8 cellular contexts compared by ENCODE assay signal in the genomic region with DNA sequence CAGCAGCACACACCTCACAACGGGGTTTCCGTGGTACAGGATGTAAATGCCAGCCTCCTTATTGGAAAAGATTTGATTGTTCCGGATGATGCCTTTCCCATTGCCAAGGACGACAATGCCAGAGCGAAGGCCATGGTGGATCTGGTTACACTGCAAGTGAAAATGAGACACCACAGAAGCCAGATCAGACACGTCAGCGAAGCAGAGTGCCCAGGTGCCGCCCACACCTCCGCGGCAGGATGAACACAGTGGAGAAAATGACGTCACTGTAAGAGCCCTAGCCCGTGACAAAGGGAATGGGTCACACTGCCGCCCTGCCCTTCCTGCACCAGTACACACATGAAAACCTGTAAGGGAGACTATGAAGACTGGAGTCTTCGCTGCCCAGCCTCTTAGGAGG. TPM values are rescaled to one million over a fixed set of nuclear protein-coding genes. Genes with fewer than 3 reads are reported as not detected.
A peak's percentile ranks its signal among the peaks of the same experiment; 100 is the strongest.
DNase-seq lines count a peak whose midpoint lies in the region; ATAC-seq and TF ChIP-seq lines count a peak whose summit lies in the region.

No MANE protein-coding gene starts in this region.

- H3K4me1 Mint-ChIP-seq in neural progenitor cell = peaks cover 4% of the 10 kb centered on the region
- H3K4me1 Mint-ChIP-seq in HFFc6 (ENCODE audit: low read depth) = no peaks in the 10 kb centered on the region

- peaks cover 2% of the 10 kb centered on the region for H3F3A ChIP-seq in neural progenitor cell (ENCODE audit: low read depth)

- H3K4me3 Mint-ChIP-seq in neural progenitor cell (no peak overlapping the region), HFFc6 (no peak overlapping the region)

- DNase-seq in Daoy (ENCODE audit: low read depth) (peak; percentile 68), fibroblast of mammary gland (ENCODE audit: low read depth) (peak; percentile 55), neural progenitor cell (ENCODE audit: low spot score) (no peak), HFFc6 (no peak), middle frontal gyrus (ENCODE audit: extremely low spot score, low spot score) (no peak)
- DNase-seq in activated CD4-positive, alpha-beta T cell treated with anti-CD3 and anti-CD28 coated beads, Interleukin-2, amount 50 U/mL, for 4 hours = peak; percentile 75 to 80
- DNase-seq in stimulated activated CD8-positive, alpha-beta memory T cell treated with anti-CD3 and anti-CD28 coated beads, Interleukin-2, amount 100 ng/mL, for 48 hours (ENCODE audit: low read depth in 2 of 2) = peak; percentile 41 to 71

- H4K20me1 ChIP-seq in neural progenitor cell (ENCODE audit: low read depth) = no peaks in the 10 kb centered on the region

- peaks cover 41% of the 10 kb centered on the region for H3K36me3 Mint-ChIP-seq in neural progenitor cell
- peaks cover 27% of the 10 kb centered on the region for H3K36me3 Mint-ChIP-seq in HFFc6 (ENCODE audit: low read depth)

- H3K27ac Mint-ChIP-seq in neural progenitor cell = no peak overlapping the region
- no peak overlapping the region for H3K27ac Mint-ChIP-seq in HFFc6

- no peak overlapping the region for H2AFZ ChIP-seq in neural progenitor cell (replicated peaks)

- peaks cover 2% of the 10 kb centered on the region for H3K27me3 Mint-ChIP-seq in neural progenitor cell (ENCODE audit: insufficient read depth, low read depth)
- no peaks in the 10 kb centered on the region; the same call in 1 of the 2 replicates for H3K27me3 Mint-ChIP-seq in HFFc6 (ENCODE audit: insufficient read depth)

- H3K9me3 Mint-ChIP-seq in neural progenitor cell (no peaks in the 10 kb centered on the region), HFFc6 (no peaks in the 10 kb centered on the region)

- TF ChIP-seq CTCF in fibroblast of mammary gland (conservative IDR thresholded peaks at IDR 0.05; ENCODE audit: control insufficient read depth, insufficient read depth, low read depth, low read length) (no peak), neural progenitor cell (IDR thresholded peaks at IDR 0.05) (no peak), HFFc6 (IDR thresholded peaks at IDR 0.05) (no peak)

- no peak overlapping the region for H3K4me3 ChIP-seq in fibroblast of mammary gland (ENCODE audit: control insufficient read depth, low read depth, low read length)
- no peak overlapping the region for H3K4me3 ChIP-seq in neural progenitor cell

- H3K9me3 ChIP-seq in neural progenitor cell (ENCODE audit: low read depth) = no peaks in the 10 kb centered on the region

- H3K36me3 ChIP-seq in neural progenitor cell = no peaks in the 10 kb centered on the region

- H3K4me1 ChIP-seq in neural progenitor cell = peaks cover 3% of the 10 kb centered on the region

- H3K27ac ChIP-seq in neural progenitor cell = no peak overlapping the region

- H3K79me2 ChIP-seq in neural progenitor cell (ENCODE audit: low read depth) = no peaks in the 10 kb centered on the region

- ATAC-seq in HG03095 (IDR thresholded peaks at IDR 0.05; ENCODE audit: unreplicated experiment) = peak; percentile 44

- no peak overlapping the region for H3K4me2 ChIP-seq in neural progenitor cell

- H3K9ac ChIP-seq in neural progenitor cell = no peak overlapping the region

- H3K27me3 ChIP-seq in neural progenitor cell = no peaks in the 10 kb centered on the region

RNA-seq across cellular contexts. Expression of gene POLR1E, which starts 43.4 kb away (rescaled TPM):
- 91.7 and 107 TPM in 2 replicates for total RNA-seq in Daoy (2014; rRNA removed; shearing (Covaris generic))
- 36.6 and 38.6 TPM in 2 replicates for total RNA-seq in neural progenitor cell (ENCODE audit: low replicate concordance)
- total RNA-seq in HFFc6 (2021; fragmentation: NEBNext Ultra II Directional; extraction: Animal tissue kit (Norgen Biotek cat#: 25700)) = 10 to 100 TPM; 31.0 to 38.5 (median 33.7) TPM

RNA-seq across cellular contexts. Expression of gene FBXO10, which starts 47.1 kb away (rescaled TPM):
- 4.9 and 7.0 TPM in 2 replicates for total RNA-seq in Daoy (2014; rRNA removed; shearing (Covaris generic))
- total RNA-seq in neural progenitor cell (ENCODE audit: low replicate concordance) = 13.4 and 28.2 TPM in 2 replicates
- 1 to 10 TPM; 6.0 to 8.9 (median 7.0) TPM for total RNA-seq in HFFc6 (2021; fragmentation: NEBNext Ultra II Directional; extraction: Animal tissue kit (Norgen Biotek cat#: 25700))

Comparison
In these comparisons a context has a peak if more than half of its experiments do, and no peak if none do; other contexts are left out.
1. DNase-seq: peak in Daoy (single experiment), activated CD4-positive, alpha-beta T cell treated with anti-CD3 and anti-CD28 coated beads, Interleukin-2, amount 50 U/mL, for 4 hours (2 of 2), fibroblast of mammary gland (single experiment) and stimulated activated CD8-positive, alpha-beta memory T cell treated with anti-CD3 and anti-CD28 coated beads, Interleukin-2, amount 100 ng/mL, for 48 hours (2 of 2); none in neural progenitor cell (single experiment), HFFc6 (single experiment) and middle frontal gyrus (single experiment).